19 cellular contexts compared by ENCODE assay signal in genomic region chr17:6706499-6706898, GRCh38. TPM values are rescaled to one million over a fixed set of nuclear protein-coding genes. Genes with fewer than 3 reads are reported as not detected.
A peak's percentile ranks its signal among the peaks of the same experiment; 100 is the strongest.
DNase-seq lines count a peak whose midpoint lies in the region; ATAC-seq, FAIRE-seq and TF ChIP-seq lines count a peak whose summit lies in the region.
"Had no signal": no experiment of that assay in that cellular context is flagged by ENCODE, and none has a peak within 500 bp of the region (broad histone marks: within the 10 kb centered on the region; RNA-seq: fewer than 3 reads in every experiment).

No MANE protein-coding gene starts in this region.

- H3K9ac ChIP-seq in HepG2 (ENCODE audit: insufficient read depth, low read depth, low read length) (no peak overlapping the region), neuronal stem cell (ENCODE audit: low read depth, low read length, poor library complexity) (peak overlapping the region; percentile 51), trophoblast cell (ENCODE audit: low read length) (no peak overlapping the region)
- H3K9ac ChIP-seq: BLaER1, GM23248 had no signal

- H4K12ac ChIP-seq in trophoblast cell (ENCODE audit: low read depth, low read length), result no peak overlapping the region

- H3K79me2 ChIP-seq in HepG2 (ENCODE audit: insufficient read depth, low read length) (peaks cover 35% of the 10 kb centered on the region), trophoblast cell (ENCODE audit: control insufficient read depth, insufficient read depth, low read length, poor library complexity) (no peaks in the 10 kb centered on the region)

- H3K18ac ChIP-seq in neuronal stem cell (ENCODE audit: low read length), result peak overlapping the region; percentile 54
- no peak overlapping the region for H3K18ac ChIP-seq in trophoblast cell (ENCODE audit: low read length)

- H3K4me1 ChIP-seq in HepG2 (ENCODE audit: insufficient read depth, low read length) (peaks cover 99% of the 10 kb centered on the region), neuronal stem cell (ENCODE audit: control insufficient read depth in 2 of 2, insufficient read depth in 1 of 2, low read depth in 1 of 2, low read length in 2 of 2) (no peaks in the 10 kb centered on the region), upper lobe of right lung (no peaks in the 10 kb centered on the region), trophoblast cell (ENCODE audit: control insufficient read depth in 1 of 2, insufficient read depth in 2 of 2, low read length in 2 of 2) (peaks cover 2 to 3% of the 10 kb centered on the region in 2 experiments)

- H3K23ac ChIP-seq in neuronal stem cell (ENCODE audit: low read depth, low read length, poor library complexity), result peak overlapping the region; percentile 90
- no peak overlapping the region for H3K23ac ChIP-seq in trophoblast cell (ENCODE audit: low read length)

- TF ChIP-seq EP300 in HepG2 (IDR thresholded peaks at IDR 0.05; ENCODE audit: low read depth in 2 of 2, low read length in 2 of 2), result no peak
- no peak for TF ChIP-seq EP300 in HepG2 (CRISPR knock-in tag; IDR thresholded peaks at IDR 0.05; ENCODE audit: borderline replicate concordance)

- H3K27ac ChIP-seq in HepG2 (ENCODE audit: extremely low read length, insufficient read depth, low read length), result peak overlapping the region; percentile 97
- H3K27ac ChIP-seq in neuronal stem cell (replicated peaks; ENCODE audit: low read length), result no peak overlapping the region
- no peak overlapping the region for H3K27ac ChIP-seq in upper lobe of right lung
- H3K27ac ChIP-seq in trophoblast cell (ENCODE audit: low read depth, low read length), result no peak overlapping the region
- H3K27ac ChIP-seq: BLaER1, GM23248 had no signal

- H2BK12ac ChIP-seq in neuronal stem cell (ENCODE audit: low read length) (no peak overlapping the region), trophoblast cell (ENCODE audit: low read length) (no peak overlapping the region)

- H3K4me3 ChIP-seq in HepG2 (replicated peaks in 1 of 3; ENCODE audit: insufficient read depth in 1 of 3, low read depth in 2 of 3, low read length in 3 of 3) (no peak overlapping the region), neuronal stem cell (ENCODE audit: low read length in 2 of 2) (peak overlapping the region in 1 of 2 donors; percentile 8), upper lobe of right lung (no peak overlapping the region), trophoblast cell (ENCODE audit: low read depth, low read length) (no peak overlapping the region)
- H3K4me3 ChIP-seq: BLaER1, GM12878, GM23248 had no signal

- H3K14ac ChIP-seq in neuronal stem cell (ENCODE audit: low read length) (peak overlapping the region; percentile 94), trophoblast cell (ENCODE audit: low read length) (no peak overlapping the region)

- H2BK15ac ChIP-seq in neuronal stem cell (ENCODE audit: low read length), result peak overlapping the region; percentile 82

- H3K27me3 ChIP-seq in HepG2 (ENCODE audit: control insufficient read depth in 1 of 2, insufficient read depth in 2 of 2, low read length in 2 of 2) (no peaks in the 10 kb centered on the region), neuronal stem cell (ENCODE audit: control insufficient read depth in 3 of 3, insufficient read depth in 3 of 3, low read depth in 1 of 3, low read length in 3 of 3) (peaks cover 1 to 31% (median 2%) of the 10 kb centered on the region in 3 experiments), upper lobe of right lung (peaks cover 28% of the 10 kb centered on the region), trophoblast cell (ENCODE audit: insufficient read depth, low read length) (peaks cover 3% of the 10 kb centered on the region)
- H3K27me3 ChIP-seq: BLaER1 had no signal

- ATAC-seq in left cardiac atrium (no peak), HepG2 (no peak), upper lobe of right lung (no peak)
- ATAC-seq: GM12878 had no signal

- H4K8ac ChIP-seq in neuronal stem cell (ENCODE audit: low read depth, low read length) (peak overlapping the region; percentile 25), trophoblast cell (ENCODE audit: low read depth, low read length) (no peak overlapping the region)

- H2AK5ac ChIP-seq in neuronal stem cell (ENCODE audit: low read depth, low read length) (peak overlapping the region; percentile 63), trophoblast cell (ENCODE audit: low read length) (no peak overlapping the region)

- DNase-seq in cardiac septum (ENCODE audit: low spot score) (peak; percentile 66), left cardiac atrium (no peak), HepG2 (ENCODE audit: low spot score) (no peak), neuronal stem cell (ENCODE audit: low spot score) (no peak), upper lobe of right lung (peak; percentile 56), cerebellar cortex (ENCODE audit: low spot score) (no peak), trophoblast cell (no peak), iPS-NIHi11 (ENCODE audit: low spot score) (no peak)
- DNase-seq: 8988T, AML-193, DMS 273 treated with DMSO at 0.1 percent for 48 hours, DMS79, GM23248, H7 had no signal

- WGBS in HepG2 (ENCODE audit: low lambda C conversion rate), result 100% methylated on average over 9 of the region's 14 CpGs
- WGBS in neuronal stem cell (ENCODE audit: extremely low coverage in 2 of 2, insufficient read length in 2 of 2, insufficient replicate concordance in 1 of 2), 2 donors, result no CpG with 5 or more reads among the region's 14 CpGs
- no CpG with 5 or more reads among the region's 14 CpGs for WGBS in trophoblast cell (ENCODE audit: extremely low coverage, insufficient coverage, insufficient read length)

- TF ChIP-seq RAD21 in HepG2 (CRISPR knock-in tag; IDR thresholded peaks at IDR 0.05), result no peak

- POLR2A ChIA-PET in HepG2 (lab: Yijun Ruan, JAX), result interaction anchor here (1.1 to 7.9 kb wide), 3 partner anchors 15 to 29 kb away, joined by 4 to 119 read pairs (median 9); no protein-coding TSS in a partner anchor

- TF ChIP-seq POLR2A in HepG2 (IDR thresholded peaks at IDR 0.05; ENCODE audit: insufficient read depth in 1 of 2, low read depth in 2 of 2, low read length in 2 of 2), result no peak

- FAIRE-seq in HepG2 (lab: Jason Lieb, UNC), result no peak
- FAIRE-seq: GM12878, GM18507 had no signal

- no TSS peak for BruUV-seq in HepG2 (replicated peaks; lab: Mats Ljungman, UMichigan)

- CTCF ChIA-PET in HepG2 (lab: Yijun Ruan, JAX; ENCODE audit: low intra/inter-chr PET ratio, low total read pairs), result no interaction called here

- no peak overlapping the region for H4K91ac ChIP-seq in neuronal stem cell (ENCODE audit: low read depth, low read length, poor library complexity)
- H4K91ac ChIP-seq in trophoblast cell (ENCODE audit: low read depth, low read length), result no peak overlapping the region

- in situ Hi-C loops in HepG2 (cut with HindIII; ENCODE audit: extremely low pct_ligation_motif_present, low pct_unique_long_range_greater_than_20kb), result no loop called here

- no peaks in the 10 kb centered on the region for H4K20me1 ChIP-seq in HepG2 (ENCODE audit: insufficient read depth, low read length)
- H4K20me1 ChIP-seq: BLaER1 had no signal

- H2BK120ac ChIP-seq in neuronal stem cell (ENCODE audit: low read depth, low read length) (no peak overlapping the region), trophoblast cell (ENCODE audit: insufficient read depth, low read length, poor library complexity) (no peak overlapping the region)

- peaks cover 20% of the 10 kb centered on the region in 2 experiments for H3K36me3 ChIP-seq in HepG2 (replicated peaks in 1 of 2; ENCODE audit: control insufficient read depth in 1 of 2, insufficient read depth in 2 of 2, low read length in 2 of 2)
- no peaks in the 10 kb centered on the region for H3K36me3 ChIP-seq in neuronal stem cell (replicated peaks in 1 of 2; ENCODE audit: control insufficient read depth in 2 of 2, insufficient read depth in 2 of 2, low read length in 2 of 2)
- no peaks in the 10 kb centered on the region for H3K36me3 ChIP-seq in upper lobe of right lung
- H3K36me3 ChIP-seq in trophoblast cell (ENCODE audit: control insufficient read depth in 1 of 2, insufficient read depth in 2 of 2, low read length in 2 of 2), result no peaks in the 10 kb centered on the region
- H3K36me3 ChIP-seq: BLaER1 had no signal

- H3K4me2 ChIP-seq in HepG2 (ENCODE audit: low read depth, low read length), result no peak overlapping the region; the same call in 1 of the 2 replicates
- H3K4me2 ChIP-seq in neuronal stem cell (ENCODE audit: insufficient read depth, low read length, poor library complexity, severe bottlenecking), result no peak overlapping the region
- H3K4me2 ChIP-seq in trophoblast cell (ENCODE audit: low read length), result no peak overlapping the region
- H3K4me2 ChIP-seq: BLaER1 had no signal

- H3K4ac ChIP-seq in neuronal stem cell (ENCODE audit: low read length), result peak overlapping the region; percentile 47
- H3K4ac ChIP-seq in trophoblast cell (ENCODE audit: low read depth, low read length), result no peak overlapping the region

- TF ChIP-seq CTCF in HepG2 (CRISPR knock-in tag; IDR thresholded peaks at IDR 0.05) (no peak), upper lobe of right lung (IDR thresholded peaks at IDR 0.05) (no peak)

- H3K9me3 ChIP-seq in HepG2 (ENCODE audit: low read length), result no peaks in the 10 kb centered on the region
- H3K9me3 ChIP-seq in neuronal stem cell (replicated peaks in 1 of 2; ENCODE audit: control insufficient read depth in 2 of 2, insufficient read depth in 1 of 2, low read depth in 1 of 2, low read length in 2 of 2), result no peaks in the 10 kb centered on the region
- no peaks in the 10 kb centered on the region for H3K9me3 ChIP-seq in upper lobe of right lung
- peaks cover 3% of the 10 kb centered on the region for H3K9me3 ChIP-seq in trophoblast cell (ENCODE audit: insufficient read depth, low read depth, low read length)
- H3K9me3 ChIP-seq: BLaER1 had no signal

- H2BK5ac ChIP-seq in neuronal stem cell (ENCODE audit: low read length) (no peak overlapping the region), trophoblast cell (ENCODE audit: low read depth, low read length, poor library complexity) (no peak overlapping the region)

- intact Hi-C loops in cardiac septum (cut with DNase I), result no loop called here
- intact Hi-C loops in left cardiac atrium (cut with DNase I), result no loop called here
- intact Hi-C loops in HepG2 (cut with micrococcal nuclease; ENCODE audit: unreplicated experiment), result no loop called here
- intact Hi-C loops in upper lobe of right lung (cut with DNase I), result no loop called here

- H2AFZ ChIP-seq in HepG2 (ENCODE audit: low read length) (no peak overlapping the region), neuronal stem cell (ENCODE audit: low read length) (no peak overlapping the region), trophoblast cell (ENCODE audit: insufficient read depth, low read length, poor library complexity) (no peak overlapping the region)
- H2AFZ ChIP-seq: GM23248 had no signal

- no peaks in the 10 kb centered on the region for H3K79me1 ChIP-seq in neuronal stem cell (ENCODE audit: low read depth, low read length)
- no peaks in the 10 kb centered on the region for H3K79me1 ChIP-seq in trophoblast cell (ENCODE audit: low read length)

RNA-seq across cellular contexts. Expression of gene SLC13A5, which starts 6.7 kb away (rescaled TPM):
- 0.11 TPM for total RNA-seq in cardiac septum
- under 1 TPM in 1 of 2 donors, not detected in 1; 0.21 TPM for total RNA-seq in left cardiac atrium
- 24.4 and 42.8 TPM in 2 replicates for total RNA-seq in HepG2 (2016; rRNA removed; fragmentation: Illumina TruSeq; extraction: Trizol)
- total RNA-seq in HepG2 (2016; cell fraction: cytosol; rRNA removed; fragmentation: Illumina TruSeq; extraction: Trizol; ENCODE audit: low read depth), result 6.1 and 8.5 TPM in 2 replicates
- 24.1 and 44.5 TPM in 2 replicates for total RNA-seq in HepG2 (2016; cell fraction: insoluble cytoplasmic fraction; rRNA removed; fragmentation: Illumina TruSeq; extraction: Trizol)
- total RNA-seq in HepG2 (2016; cell fraction: membrane; rRNA removed; fragmentation: Illumina TruSeq; extraction: Trizol), result 21.2 and 24.0 TPM in 2 replicates
- 74.8 and 81.7 TPM in 2 replicates for total RNA-seq in HepG2 (2016; cell fraction: nucleus; rRNA removed; fragmentation: Illumina TruSeq; extraction: Trizol)
- 310 and 460 TPM in 2 replicates for polyA plus RNA-seq in HepG2 (2011; rRNA removed)
- polyA plus RNA-seq in HepG2 (2011; cell fraction: cytosol; rRNA removed), result 141 and 152 TPM in 2 replicates
- 496 and 544 TPM in 2 replicates for polyA plus RNA-seq in HepG2 (2011; cell fraction: nucleus; rRNA removed)
- 253 and 287 TPM in 2 replicates for polyA plus RNA-seq in HepG2 (2012)
- polyA plus RNA-seq in HepG2 (2016; cell fraction: cytosol; fragmentation: Illumina TruSeq; extraction: Trizol; ENCODE audit: low read depth), result 11.4 and 13.1 TPM in 2 replicates
- 42.4 and 50.4 TPM in 2 replicates for polyA plus RNA-seq in HepG2 (2016; cell fraction: insoluble cytoplasmic fraction; fragmentation: Illumina TruSeq; extraction: Trizol; ENCODE audit: low read depth)
- polyA plus RNA-seq in HepG2 (2016; cell fraction: membrane; fragmentation: Illumina TruSeq; extraction: Trizol; ENCODE audit: low read depth), result 28.2 and 31.8 TPM in 2 replicates
- polyA plus RNA-seq in HepG2 (2016; cell fraction: nucleus; fragmentation: Illumina TruSeq; extraction: Trizol; ENCODE audit: insufficient read depth, low read depth), result 169 and 186 TPM in 2 replicates
- 0.40 and 2,799 TPM in 2 replicates for polyA minus RNA-seq in HepG2 (2011; rRNA and poly(A)+ RNA removed; ENCODE audit: low replicate concordance)
- 352 and 410 TPM in 2 replicates for polyA minus RNA-seq in HepG2 (2011; cell fraction: cytosol; rRNA and poly(A)+ RNA removed)
- polyA minus RNA-seq in HepG2 (2011; cell fraction: nucleus; rRNA and poly(A)+ RNA removed), result 342 and 399 TPM in 2 replicates
- polyA plus RNA-seq in neuronal stem cell (2013, experiment 1 of 2), result 0.13 TPM
- polyA plus RNA-seq in neuronal stem cell (2013, experiment 2 of 2), result 0.06 TPM
- total RNA-seq in upper lobe of right lung, result not detected
- 3.4 TPM in 2 replicates for polyA plus RNA-seq in trophoblast cell (2013)
- total RNA-seq: G401, GM23248, HT-29 had no signal
- polyA plus RNA-seq: GM12878, GM23248 had no signal

RNA-seq across cellular contexts. Expression of gene XAF1, which starts 49.3 kb away (rescaled TPM):
- total RNA-seq in cardiac septum, result 31.7 TPM
- 10 to 100 TPM; 21.7 to 50.1 TPM for total RNA-seq in left cardiac atrium
- 1.7 and 2.4 TPM in 2 replicates for total RNA-seq in HepG2 (2016; rRNA removed; fragmentation: Illumina TruSeq; extraction: Trizol)
- 0.81 and 0.97 TPM in 2 replicates for total RNA-seq in HepG2 (2016; cell fraction: cytosol; rRNA removed; fragmentation: Illumina TruSeq; extraction: Trizol; ENCODE audit: low read depth)
- 1.7 and 2.1 TPM in 2 replicates for total RNA-seq in HepG2 (2016; cell fraction: insoluble cytoplasmic fraction; rRNA removed; fragmentation: Illumina TruSeq; extraction: Trizol)
- 1.1 and 1.3 TPM in 2 replicates for total RNA-seq in HepG2 (2016; cell fraction: membrane; rRNA removed; fragmentation: Illumina TruSeq; extraction: Trizol)
- total RNA-seq in HepG2 (2016; cell fraction: nucleus; rRNA removed; fragmentation: Illumina TruSeq; extraction: Trizol), result 2.1 and 3.7 TPM in 2 replicates
- 1.2 and 1.6 TPM in 2 replicates for polyA plus RNA-seq in HepG2 (2011; rRNA removed)
- polyA plus RNA-seq in HepG2 (2011; cell fraction: cytosol; rRNA removed), result 0.74 and 2.0 TPM in 2 replicates
- 4.3 and 11.1 TPM in 2 replicates for polyA plus RNA-seq in HepG2 (2011; cell fraction: nucleus; rRNA removed)
- polyA plus RNA-seq in HepG2 (2012), result 3.1 and 3.3 TPM in 2 replicates
- polyA plus RNA-seq in HepG2 (2016; cell fraction: cytosol; fragmentation: Illumina TruSeq; extraction: Trizol; ENCODE audit: low read depth), result 0.15 and 0.25 TPM in 2 replicates
- polyA plus RNA-seq in HepG2 (2016; cell fraction: insoluble cytoplasmic fraction; fragmentation: Illumina TruSeq; extraction: Trizol; ENCODE audit: low read depth), result 2.3 and 3.4 TPM in 2 replicates
- polyA plus RNA-seq in HepG2 (2016; cell fraction: membrane; fragmentation: Illumina TruSeq; extraction: Trizol; ENCODE audit: low read depth), result 0.66 and 0.71 TPM in 2 replicates
- polyA plus RNA-seq in HepG2 (2016; cell fraction: nucleus; fragmentation: Illumina TruSeq; extraction: Trizol; ENCODE audit: insufficient read depth, low read depth), result 6.3 and 9.1 TPM in 2 replicates
- polyA minus RNA-seq in HepG2 (2011; rRNA and poly(A)+ RNA removed; ENCODE audit: low replicate concordance), result 2.2 TPM in 1 of 2 replicates, not detected in the other
- polyA minus RNA-seq in HepG2 (2011; cell fraction: cytosol; rRNA and poly(A)+ RNA removed), result 0.79 and 2.2 TPM in 2 replicates
- 6.2 and 14.3 TPM in 2 replicates for polyA minus RNA-seq in HepG2 (2011; cell fraction: nucleus; rRNA and poly(A)+ RNA removed)
- polyA plus RNA-seq in neuronal stem cell (2013, experiment 1 of 2), result 0.01 TPM
- 0.01 TPM for polyA plus RNA-seq in neuronal stem cell (2013, experiment 2 of 2)
- total RNA-seq in upper lobe of right lung, result 89.0 TPM
- 0.35 and 0.53 TPM in 2 replicates for polyA plus RNA-seq in trophoblast cell (2013)
- total RNA-seq: G401, H7 had no signal

RNA-seq across cellular contexts. Expression of gene C17orf100, which starts 54.9 kb away (rescaled TPM):
- total RNA-seq in cardiac septum (0.48 TPM), left cardiac atrium (under 1 TPM; 0.59 to 0.63 TPM), HepG2 (2016; rRNA removed; fragmentation: Illumina TruSeq; extraction: Trizol) (3.6 and 4.1 TPM in 2 replicates), upper lobe of right lung (1.3 TPM)
- total RNA-seq in HepG2 (2016; cell fraction: cytosol; rRNA removed; fragmentation: Illumina TruSeq; extraction: Trizol; ENCODE audit: low read depth), result 2.2 and 2.4 TPM in 2 replicates
- 3.2 and 4.7 TPM in 2 replicates for total RNA-seq in HepG2 (2016; cell fraction: insoluble cytoplasmic fraction; rRNA removed; fragmentation: Illumina TruSeq; extraction: Trizol)
- total RNA-seq in HepG2 (2016; cell fraction: membrane; rRNA removed; fragmentation: Illumina TruSeq; extraction: Trizol), result 6.2 and 6.9 TPM in 2 replicates
- 3.8 and 4.0 TPM in 2 replicates for total RNA-seq in HepG2 (2016; cell fraction: nucleus; rRNA removed; fragmentation: Illumina TruSeq; extraction: Trizol)
- 8.7 and 10.1 TPM in 2 replicates for polyA plus RNA-seq in HepG2 (2011; rRNA removed)
- 10.2 and 10.7 TPM in 2 replicates for polyA plus RNA-seq in HepG2 (2011; cell fraction: cytosol; rRNA removed)
- polyA plus RNA-seq in HepG2 (2011; cell fraction: nucleus; rRNA removed), result 9.3 and 9.9 TPM in 2 replicates
- 12.3 and 32.8 TPM in 2 replicates for polyA plus RNA-seq in HepG2 (2012)
- 7.2 and 9.4 TPM in 2 replicates for polyA plus RNA-seq in HepG2 (2016; cell fraction: cytosol; fragmentation: Illumina TruSeq; extraction: Trizol; ENCODE audit: low read depth)
- 13.1 and 13.3 TPM in 2 replicates for polyA plus RNA-seq in HepG2 (2016; cell fraction: insoluble cytoplasmic fraction; fragmentation: Illumina TruSeq; extraction: Trizol; ENCODE audit: low read depth)
- polyA plus RNA-seq in HepG2 (2016; cell fraction: membrane; fragmentation: Illumina TruSeq; extraction: Trizol; ENCODE audit: low read depth), result 15.0 and 15.5 TPM in 2 replicates
- 9.5 and 9.7 TPM in 2 replicates for polyA plus RNA-seq in HepG2 (2016; cell fraction: nucleus; fragmentation: Illumina TruSeq; extraction: Trizol; ENCODE audit: insufficient read depth, low read depth)
- 1.0 and 10.4 TPM in 2 replicates for polyA minus RNA-seq in HepG2 (2011; rRNA and poly(A)+ RNA removed; ENCODE audit: low replicate concordance)
- 6.8 and 7.9 TPM in 2 replicates for polyA minus RNA-seq in HepG2 (2011; cell fraction: cytosol; rRNA and poly(A)+ RNA removed)
- 11.7 and 13.4 TPM in 2 replicates for polyA minus RNA-seq in HepG2 (2011; cell fraction: nucleus; rRNA and poly(A)+ RNA removed)
- polyA plus RNA-seq in neuronal stem cell (2013, experiment 1 of 2), result 7.5 TPM
- polyA plus RNA-seq in neuronal stem cell (2013, experiment 2 of 2), result 7.7 TPM
- polyA plus RNA-seq in trophoblast cell (2013), result 2.0 and 2.1 TPM in 2 replicates

RNA-seq across cellular contexts. Expression of gene MED31, which starts 55.1 kb away (rescaled TPM):
- total RNA-seq in cardiac septum, result 15.6 TPM
- 10 to 100 TPM; 14.7 to 15.6 TPM for total RNA-seq in left cardiac atrium
- 20.9 and 25.0 TPM in 2 replicates for total RNA-seq in HepG2 (2016; rRNA removed; fragmentation: Illumina TruSeq; extraction: Trizol)
- 15.0 and 15.3 TPM in 2 replicates for total RNA-seq in HepG2 (2016; cell fraction: cytosol; rRNA removed; fragmentation: Illumina TruSeq; extraction: Trizol; ENCODE audit: low read depth)
- total RNA-seq in HepG2 (2016; cell fraction: insoluble cytoplasmic fraction; rRNA removed; fragmentation: Illumina TruSeq; extraction: Trizol), result 21.7 and 30.3 TPM in 2 replicates
- 13.3 and 13.7 TPM in 2 replicates for total RNA-seq in HepG2 (2016; cell fraction: membrane; rRNA removed; fragmentation: Illumina TruSeq; extraction: Trizol)
- 13.4 and 18.3 TPM in 2 replicates for total RNA-seq in HepG2 (2016; cell fraction: nucleus; rRNA removed; fragmentation: Illumina TruSeq; extraction: Trizol)
- 14.2 and 19.0 TPM in 2 replicates for polyA plus RNA-seq in HepG2 (2011; rRNA removed)
- polyA plus RNA-seq in HepG2 (2011; cell fraction: cytosol; rRNA removed), result 5.0 and 8.9 TPM in 2 replicates
- 4.0 and 7.0 TPM in 2 replicates for polyA plus RNA-seq in HepG2 (2011; cell fraction: nucleus; rRNA removed)
- polyA plus RNA-seq in HepG2 (2012), result 12.4 and 13.1 TPM in 2 replicates
- polyA plus RNA-seq in HepG2 (2016; cell fraction: cytosol; fragmentation: Illumina TruSeq; extraction: Trizol; ENCODE audit: low read depth), result 7.9 and 10.0 TPM in 2 replicates
- 27.3 and 32.8 TPM in 2 replicates for polyA plus RNA-seq in HepG2 (2016; cell fraction: insoluble cytoplasmic fraction; fragmentation: Illumina TruSeq; extraction: Trizol; ENCODE audit: low read depth)
- polyA plus RNA-seq in HepG2 (2016; cell fraction: membrane; fragmentation: Illumina TruSeq; extraction: Trizol; ENCODE audit: low read depth), result 9.6 and 13.7 TPM in 2 replicates
- polyA plus RNA-seq in HepG2 (2016; cell fraction: nucleus; fragmentation: Illumina TruSeq; extraction: Trizol; ENCODE audit: insufficient read depth, low read depth), result 20.1 and 21.9 TPM in 2 replicates
- 1.9 and 7.5 TPM in 2 replicates for polyA minus RNA-seq in HepG2 (2011; rRNA and poly(A)+ RNA removed; ENCODE audit: low replicate concordance)
- polyA minus RNA-seq in HepG2 (2011; cell fraction: cytosol; rRNA and poly(A)+ RNA removed), result 2.8 and 3.5 TPM in 2 replicates
- polyA minus RNA-seq in HepG2 (2011; cell fraction: nucleus; rRNA and poly(A)+ RNA removed), result 21.2 and 22.8 TPM in 2 replicates
- 39.1 TPM for polyA plus RNA-seq in neuronal stem cell (2013, experiment 1 of 2)
- polyA plus RNA-seq in neuronal stem cell (2013, experiment 2 of 2), result 41.1 TPM
- total RNA-seq in upper lobe of right lung, result 17.4 TPM
- 54.0 and 59.8 TPM in 2 replicates for polyA plus RNA-seq in trophoblast cell (2013)

Comparison
In these comparisons a context has a peak if more than half of its experiments do, and no peak if none do; other contexts are left out.
1. DNase-seq: peak in cardiac septum (single experiment) and upper lobe of right lung (single experiment); none in left cardiac atrium (single experiment), HepG2 (single experiment), neuronal stem cell (single experiment), cerebellar cortex (single experiment), trophoblast cell (0 of 2) and iPS-NIHi11 (single experiment).